In genomic region chr22:47304191-47304831, GRCh38 we compare ENCODE assay signal across 24 cellular contexts.
"Had no signal": no experiment of that assay in that cellular context is flagged by ENCODE, and none has a peak within 500 bp of the region (broad histone marks: within the 10 kb centered on the region; RNA-seq: fewer than 3 reads in every experiment).

No MANE protein-coding gene starts in this region.

- DNase-seq: activated CD4-positive, alpha-beta T cell treated with anti-CD3 and anti-CD28 coated beads, Interleukin-2, amount 10 ng/mL, durations not matched to agents 7 days and 5 days; activated CD4-positive, CD25-positive, alpha-beta regulatory T cell treated with anti-CD3 and anti-CD28 coated beads, Interleukin-2, amount 50 U/mL, for 72 hours; activated CD8-positive, alpha-beta T cell treated with anti-CD3 and anti-CD28 coated beads for 36 hours; activated gamma-delta T cell treated with Interleukin-2 at 50 U/mL for 16 hours; activated T-cell treated with anti-CD3 and anti-CD28 coated beads, Interleukin-2, amount 50 U/mL, for 1 hour; brain microvascular endothelial cell; central memory CD4-positive, alpha-beta T cell; endodermal cell; midbrain; stimulated activated CD4-positive, alpha-beta T cell treated with anti-CD3 and anti-CD28 coated beads, Interleukin-2, amount 100 ng/mL, for 48 hours; stimulated activated CD8-positive, alpha-beta memory T cell treated with anti-CD3 and anti-CD28 coated beads, Interleukin-4, amount 100 ng/mL, for 48 hours; stimulated activated naive B cell treated with anti-CD40 and anti-IgM and Interleukin-4, amounts not matched to agents 10 μg/mL and 1 μg/mL and 100 μg/mL, for 72 hours; T-helper 1 cell; WERI-Rb-1 had no signal

- H3K9ac ChIP-seq: parathyroid adenoma had no signal

- H3K27ac ChIP-seq: adrenal gland, ascending aorta, brain microvascular endothelial cell, heart left ventricle, neutrophil, parathyroid adenoma, thoracic aorta, upper lobe of left lung, WERI-Rb-1 had no signal

- ATAC-seq: activated CD8-positive, alpha-beta T cell treated with anti-CD3 and anti-CD28 coated beads for 36 hours; heart left ventricle; left lobe of liver; sciatic nerve; stimulated activated naive B cell treated with anti-CD40 and anti-IgM and Interleukin-4, amounts not matched to agents 10 μg/mL and 1 μg/mL and 100 μg/mL, for 72 hours had no signal

- H3K36me3 ChIP-seq: adrenal gland, ascending aorta, brain microvascular endothelial cell, heart left ventricle, neutrophil, thoracic aorta, upper lobe of left lung, WERI-Rb-1 had no signal

- H3K4me3 ChIP-seq: adrenal gland, ascending aorta, heart left ventricle, smooth muscle cell, thoracic aorta, upper lobe of left lung had no signal

- H2AFZ ChIP-seq: parathyroid adenoma had no signal

- H3K4me1 ChIP-seq: adrenal gland, ascending aorta, heart left ventricle, parathyroid adenoma, upper lobe of left lung had no signal

- H3K9me3 ChIP-seq: adrenal gland, ascending aorta, heart left ventricle, neutrophil, thoracic aorta, upper lobe of left lung had no signal

- H3K4me2 ChIP-seq: smooth muscle cell had no signal

- H3K27me3 ChIP-seq: adrenal gland, ascending aorta, brain microvascular endothelial cell, neutrophil, upper lobe of left lung had no signal
